ENCODE assay signal across 1 cellular context in the genomic region with DNA sequence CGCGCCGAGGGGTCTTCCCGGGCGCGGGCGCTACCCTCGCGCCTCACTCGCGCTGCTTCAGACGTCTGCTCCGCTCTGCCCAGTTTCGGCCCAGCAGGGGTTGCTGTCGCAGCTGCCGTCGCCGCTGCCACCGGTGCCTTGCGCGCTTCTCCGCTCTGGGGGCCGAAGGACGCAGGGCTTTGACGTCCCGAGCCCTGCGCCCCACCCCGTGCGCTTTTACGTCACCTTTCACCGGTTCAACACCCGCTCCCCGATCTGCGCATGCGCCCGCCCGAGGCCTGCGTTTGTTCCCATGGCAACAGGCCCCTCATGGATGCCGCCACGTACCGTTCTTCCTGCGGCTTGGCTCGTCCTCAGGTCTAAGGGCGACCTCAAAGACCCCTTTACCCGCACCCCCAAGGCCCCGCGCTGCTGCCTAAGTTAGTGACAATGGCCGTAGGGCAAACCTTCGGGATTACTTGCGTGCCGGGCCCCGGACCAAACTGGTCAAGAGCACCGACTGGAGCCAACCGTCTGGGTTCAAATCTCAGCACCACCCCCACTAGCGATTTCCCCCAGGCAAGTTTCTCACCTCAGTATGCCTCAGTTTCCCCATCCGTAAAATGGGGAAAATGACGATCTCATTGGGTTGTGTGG.
TF ChIP-seq lines count a peak whose summit lies in the region.

No MANE protein-coding gene starts in this region.

TF ChIP-seq in H1, 55 proteins besides CTCF, POLR2A, EP300 and RAD21:
- TF ChIP-seq, protein P1, sequence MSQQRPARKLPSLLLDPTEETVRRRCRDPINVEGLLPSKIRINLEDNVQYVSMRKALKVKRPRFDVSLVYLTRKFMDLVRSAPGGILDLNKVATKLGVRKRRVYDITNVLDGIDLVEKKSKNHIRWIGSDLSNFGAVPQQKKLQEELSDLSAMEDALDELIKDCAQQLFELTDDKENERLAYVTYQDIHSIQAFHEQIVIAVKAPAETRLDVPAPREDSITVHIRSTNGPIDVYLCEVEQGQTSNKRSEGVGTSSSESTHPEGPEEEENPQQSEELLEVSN (IDR thresholded peaks at IDR 0.05), result 0 out of 2 replicates have a peak, but pooled peaks have one; percentile 5
- TF ChIP-seq NANOG (IDR thresholded peaks at IDR 0.05; ENCODE audit: insufficient read depth, low read depth, low read length, poor library complexity, severe bottlenecking), result no peak
- TF ChIP-seq GTF2F1 (IDR thresholded peaks at IDR 0.05; ENCODE audit: borderline replicate concordance, low read depth, low read length), result no peak
- no peak for TF ChIP-seq TAF7 (optimal IDR thresholded peaks at IDR 0.05; ENCODE audit: borderline replicate concordance, low read depth, low read length)
- TF ChIP-seq, protein P2, sequence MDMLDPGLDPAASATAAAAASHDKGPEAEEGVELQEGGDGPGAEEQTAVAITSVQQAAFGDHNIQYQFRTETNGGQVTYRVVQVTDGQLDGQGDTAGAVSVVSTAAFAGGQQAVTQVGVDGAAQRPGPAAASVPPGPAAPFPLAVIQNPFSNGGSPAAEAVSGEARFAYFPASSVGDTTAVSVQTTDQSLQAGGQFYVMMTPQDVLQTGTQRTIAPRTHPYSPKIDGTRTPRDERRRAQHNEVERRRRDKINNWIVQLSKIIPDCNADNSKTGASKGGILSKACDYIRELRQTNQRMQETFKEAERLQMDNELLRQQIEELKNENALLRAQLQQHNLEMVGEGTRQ (IDR thresholded peaks at IDR 0.05; ENCODE audit: low read length), result peak; percentile 40
- no peak for TF ChIP-seq CEBPB (IDR thresholded peaks at IDR 0.05; ENCODE audit: low read depth, low read length)
- no peak for TF ChIP-seq RNF2 (IDR thresholded peaks at IDR 0.05; ENCODE audit: borderline replicate concordance, low read depth, low read length, missing control alignments, poor library complexity, severe bottlenecking)
- TF ChIP-seq BRCA1 (IDR thresholded peaks at IDR 0.05; ENCODE audit: low read depth, low read length), result peak; percentile 7; the same call in 1 of the 2 replicates
- peak; percentile 86 for TF ChIP-seq NRF1 (IDR thresholded peaks at IDR 0.05; ENCODE audit: low read depth, low read length)
- peak; percentile 48; the same call in 1 of the 2 replicates for TF ChIP-seq POLR2AphosphoS5 (IDR thresholded peaks at IDR 0.05; ENCODE audit: low read depth, low read length)
- no peak for TF ChIP-seq MAFK (IDR thresholded peaks at IDR 0.05; ENCODE audit: low read depth, low read length)
- peak; percentile 47; the same call in 1 of the 2 replicates for TF ChIP-seq KDM1A (IDR thresholded peaks at IDR 0.05; ENCODE audit: borderline replicate concordance, low read length)
- TF ChIP-seq ASH2L (IDR thresholded peaks at IDR 0.05; ENCODE audit: low read length), result peak; percentile 94
- no peak for TF ChIP-seq JUN (IDR thresholded peaks at IDR 0.05; ENCODE audit: low read depth, low read length)
- TF ChIP-seq YY1 (IDR thresholded peaks at IDR 0.05; ENCODE audit: low read depth, low read length), result 0 out of 2 replicates have a peak, but pooled peaks have one; percentile 41
- peak; percentile 82 for TF ChIP-seq KDM4A (IDR thresholded peaks at IDR 0.05; ENCODE audit: low read depth, low read length, severe bottlenecking)
- no peak for TF ChIP-seq BACH1 (IDR thresholded peaks at IDR 0.05; ENCODE audit: low read length)
- peak; percentile 75; the same call in 1 of the 2 replicates for TF ChIP-seq RBBP5 (IDR thresholded peaks at IDR 0.05; ENCODE audit: borderline replicate concordance, low read depth, low read length)
- peak; percentile 25; the same call in 1 of the 2 replicates for TF ChIP-seq JUND (IDR thresholded peaks at IDR 0.05; ENCODE audit: low read length)
- TF ChIP-seq, protein P3, sequence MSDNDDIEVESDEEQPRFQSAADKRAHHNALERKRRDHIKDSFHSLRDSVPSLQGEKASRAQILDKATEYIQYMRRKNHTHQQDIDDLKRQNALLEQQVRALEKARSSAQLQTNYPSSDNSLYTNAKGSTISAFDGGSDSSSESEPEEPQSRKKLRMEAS (IDR thresholded peaks at IDR 0.05), result peak; percentile 79
- TF ChIP-seq CREB1 (IDR thresholded peaks at IDR 0.05), result peak; percentile 98
- TF ChIP-seq, protein P4, sequence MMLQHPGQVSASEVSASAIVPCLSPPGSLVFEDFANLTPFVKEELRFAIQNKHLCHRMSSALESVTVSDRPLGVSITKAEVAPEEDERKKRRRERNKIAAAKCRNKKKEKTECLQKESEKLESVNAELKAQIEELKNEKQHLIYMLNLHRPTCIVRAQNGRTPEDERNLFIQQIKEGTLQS (IDR thresholded peaks at IDR 0.05; ENCODE audit: insufficient read depth, low read depth, low read length), result peak; percentile 75; the same call in 1 of the 2 replicates
- TF ChIP-seq SIN3A (conservative IDR thresholded peaks at IDR 0.05 in 1 of 2, IDR thresholded peaks at IDR 0.05 in 1 of 2; ENCODE audit: low read depth in 1 of 2, low read length in 2 of 2), result peak; percentile 59 to 90; a peak in 1 of 4 replicates
- peak; percentile 79 for TF ChIP-seq KDM5A (IDR thresholded peaks at IDR 0.05; ENCODE audit: low read length)
- peak; percentile 66 for TF ChIP-seq PHF8 (conservative IDR thresholded peaks at IDR 0.05; ENCODE audit: low read depth, low read length)
- peak; percentile 75 for TF ChIP-seq SAP30 (IDR thresholded peaks at IDR 0.05; ENCODE audit: insufficient read depth, insufficient replicate concordance, low read length)
- peak; percentile 58 for TF ChIP-seq SRF (IDR thresholded peaks at IDR 0.05; ENCODE audit: low read depth, low read length)
